In genomic region chr2:191301971-191302370, GRCh38 we compare ENCODE assay signal across 16 cellular contexts. TPM values are rescaled to one million over a fixed set of nuclear protein-coding genes. Genes with fewer than 3 reads are reported as not detected.
A peak's percentile ranks its signal among the peaks of the same experiment; 100 is the strongest.
DNase-seq lines count a peak whose midpoint lies in the region; ATAC-seq and TF ChIP-seq lines count a peak whose summit lies in the region.
"Had no signal": no experiment of that assay in that cellular context is flagged by ENCODE, and none has a peak within 500 bp of the region (broad histone marks: within the 10 kb centered on the region; RNA-seq: fewer than 3 reads in every experiment).

No MANE protein-coding gene starts in this region.

- H2BK12ac ChIP-seq in trophoblast cell (ENCODE audit: low read length) = no peak overlapping the region

- no peak overlapping the region for H2BK5ac ChIP-seq in trophoblast cell (ENCODE audit: low read depth, low read length, poor library complexity)

- peaks cover 11 to 25% (median 21%) of the 10 kb centered on the region in 4 donors for H3K4me1 ChIP-seq in esophagus muscularis mucosa
- peaks cover 3 to 15% of the 10 kb centered on the region in 2 experiments for H3K4me1 ChIP-seq in trophoblast cell (ENCODE audit: control insufficient read depth in 1 of 2, insufficient read depth in 2 of 2, low read length in 2 of 2)

- no peak overlapping the region for H2BK120ac ChIP-seq in trophoblast cell (ENCODE audit: insufficient read depth, low read length, poor library complexity)

- H3K27me3 ChIP-seq in esophagus muscularis mucosa (no peaks in the 10 kb centered on the region), trophoblast cell (ENCODE audit: insufficient read depth, low read length) (no peaks in the 10 kb centered on the region)
- H3K27me3 ChIP-seq: BLaER1 treated with 17β-estradiol and CSF1 and Interleukin-3, amounts not matched to agents 10 nM and 100 nM; SJSA1 had no signal

- H2AK5ac ChIP-seq in trophoblast cell (ENCODE audit: low read length) = no peak overlapping the region

- intact Hi-C loops in esophagus muscularis mucosa (cut with DNase I) = no loop called here

- H3K14ac ChIP-seq in trophoblast cell (ENCODE audit: low read length) = no peak overlapping the region

- no peak overlapping the region for H3K23ac ChIP-seq in trophoblast cell (ENCODE audit: low read length)

- no peak for TF ChIP-seq CTCF in esophagus muscularis mucosa (IDR thresholded peaks at IDR 0.05)

- H4K91ac ChIP-seq in trophoblast cell (ENCODE audit: low read depth, low read length) = no peak overlapping the region

- H3K79me2 ChIP-seq in trophoblast cell (ENCODE audit: control insufficient read depth, insufficient read depth, low read length, poor library complexity) = peaks cover 11% of the 10 kb centered on the region

- WGBS in esophagus muscularis mucosa = 88% methylated on average over 3 of the region's 3 CpGs
- WGBS in trophoblast cell (ENCODE audit: extremely low coverage, insufficient coverage, insufficient read length) = no CpG with 5 or more reads among the region's 3 CpGs

- TF ChIP-seq EP300 in esophagus muscularis mucosa (IDR thresholded peaks at IDR 0.05) = no peak

- H3K9ac ChIP-seq in trophoblast cell (ENCODE audit: low read length) = no peak overlapping the region
- H3K9ac ChIP-seq: BLaER1 treated with 17β-estradiol and CSF1 and Interleukin-3, amounts not matched to agents 10 nM and 100 nM had no signal

- H3K79me1 ChIP-seq in trophoblast cell (ENCODE audit: low read length) = peaks cover 2% of the 10 kb centered on the region

- no peak overlapping the region for H3K27ac ChIP-seq in esophagus muscularis mucosa (replicated peaks in 1 of 4)
- no peak overlapping the region for H3K27ac ChIP-seq in trophoblast cell (ENCODE audit: low read depth, low read length)
- H3K27ac ChIP-seq: A549; BLaER1 treated with 17β-estradiol and CSF1 and Interleukin-3, amounts not matched to agents 10 nM and 100 nM; SJSA1 had no signal

- no peak overlapping the region for H2AFZ ChIP-seq in trophoblast cell (ENCODE audit: insufficient read depth, low read length, poor library complexity)

- ATAC-seq in GM19467 (IDR thresholded peaks at IDR 0.05; ENCODE audit: unreplicated experiment) = peak; percentile 4

- no peak overlapping the region for H4K12ac ChIP-seq in trophoblast cell (ENCODE audit: low read depth, low read length)

- DNase-seq in NCI-H510A (lab: John Stamatoyannopoulos, UW) (peak; percentile 9), esophagus muscularis mucosa (ENCODE audit: extremely low spot score) (peak; percentile 80), trophoblast cell (no peak), inferior parietal cortex (ENCODE audit: extremely low spot score) (no peak), NCI-H1048 (lab: John Stamatoyannopoulos, UW) (no peak), dedifferentiated amniotic fluid mesenchymal stem cell (ENCODE audit: extremely low spot score) (no peak)
- DNase-seq: MV-4-11, NCI-H1105 treated with DMSO at 0.1 percent for 48 hours, NCI-H1930, NCI-H2107, NCI-H526 treated with DMSO at 0.1 percent for 48 hours, Right ventricle myocardium superior had no signal

- no peak overlapping the region for H3K18ac ChIP-seq in trophoblast cell (ENCODE audit: low read length)

- H3K4me3 ChIP-seq in esophagus muscularis mucosa = no peak overlapping the region
- no peak overlapping the region for H3K4me3 ChIP-seq in trophoblast cell (ENCODE audit: low read depth, low read length)
- H3K4me3 ChIP-seq: A549; BLaER1 treated with 17β-estradiol and CSF1 and Interleukin-3, amounts not matched to agents 10 nM and 100 nM; SJSA1 had no signal

- H3K4ac ChIP-seq in trophoblast cell (ENCODE audit: low read depth, low read length) = peak overlapping the region; percentile 90

- H3K9me3 ChIP-seq in esophagus muscularis mucosa (no peaks in the 10 kb centered on the region), trophoblast cell (ENCODE audit: insufficient read depth, low read depth, low read length) (no peaks in the 10 kb centered on the region)
- H3K9me3 ChIP-seq: A549; BLaER1 treated with 17β-estradiol and CSF1 and Interleukin-3, amounts not matched to agents 10 nM and 100 nM; SJSA1 had no signal

- no peak for TF ChIP-seq POLR2A in esophagus muscularis mucosa (IDR thresholded peaks at IDR 0.05; ENCODE audit: low read depth)

- no peak overlapping the region for H4K8ac ChIP-seq in trophoblast cell (ENCODE audit: low read depth, low read length)

- no peak overlapping the region for H3K4me2 ChIP-seq in trophoblast cell (ENCODE audit: low read length)
- H3K4me2 ChIP-seq: BLaER1 treated with 17β-estradiol and CSF1 and Interleukin-3, amounts not matched to agents 10 nM and 100 nM had no signal

- no peaks in the 10 kb centered on the region for H3K36me3 ChIP-seq in esophagus muscularis mucosa
- peaks cover 4 to 8% of the 10 kb centered on the region in 2 experiments for H3K36me3 ChIP-seq in trophoblast cell (ENCODE audit: control insufficient read depth in 1 of 2, insufficient read depth in 2 of 2, low read length in 2 of 2)

RNA-seq across cellular contexts. Expression of gene MYO1B, which starts 56.8 kb away (rescaled TPM):
- total RNA-seq in esophagus muscularis mucosa = 10 to 100 TPM; 14.8 to 17.3 (median 15.9) TPM
- 40.2 and 40.9 TPM in 2 replicates for polyA plus RNA-seq in trophoblast cell (2013)

Comparison
In these comparisons a context has a peak if more than half of its experiments do, and no peak if none do; other contexts are left out.
1. DNase-seq: peak in NCI-H510A (single experiment) and esophagus muscularis mucosa (single experiment); none in trophoblast cell (0 of 2), inferior parietal cortex (single experiment), NCI-H1048 (single experiment) and dedifferentiated amniotic fluid mesenchymal stem cell (single experiment).